In genomic region chr10:104128214-104128613, GRCh38 we compare ENCODE assay signal across 25 cellular contexts. TPM values are rescaled to one million over a fixed set of nuclear protein-coding genes. Genes with fewer than 3 reads are reported as not detected.
DNase-seq lines count a peak whose midpoint lies in the region; ATAC-seq, FAIRE-seq and TF ChIP-seq lines count a peak whose summit lies in the region.
"Had no signal": no experiment of that assay in that cellular context is flagged by ENCODE, and none has a peak within 500 bp of the region (broad histone marks: within the 10 kb centered on the region; RNA-seq: fewer than 3 reads in every experiment).

No MANE protein-coding gene starts in this region.

- no peak overlapping the region for H2AFZ ChIP-seq in keratinocyte (ENCODE audit: control insufficient read depth, low read length)

- H2AK5ac ChIP-seq in mesendoderm (ENCODE audit: low read length): no peak overlapping the region

- H3K36me3 ChIP-seq in keratinocyte (ENCODE audit: control insufficient read depth in 2 of 2, extremely low read depth in 1 of 2, insufficient read depth in 2 of 2, low read length in 2 of 2): no peaks in the 10 kb centered on the region
- no peaks in the 10 kb centered on the region for H3K36me3 ChIP-seq in mesendoderm (ENCODE audit: control insufficient read depth, insufficient read depth, low read length)
- H3K36me3 ChIP-seq: cardiac muscle cell, upper lobe of right lung had no signal

- H3K9me3 ChIP-seq in keratinocyte (ENCODE audit: control insufficient read depth, low read depth, low read length): no peaks in the 10 kb centered on the region
- H3K9me3 ChIP-seq: BLaER1 treated with 17β-estradiol and CSF1 and Interleukin-3, amounts not matched to agents 10 nM and 100 nM; Caco-2; upper lobe of right lung had no signal

- H3K4me3 ChIP-seq in keratinocyte (ENCODE audit: control insufficient read depth in 2 of 3, extremely low read depth in 1 of 3, insufficient read depth in 2 of 3, low read depth in 1 of 3, low read length in 3 of 3): no peak overlapping the region
- no peak overlapping the region for H3K4me3 ChIP-seq in mesendoderm (ENCODE audit: low read length)
- H3K4me3 ChIP-seq: BLaER1 treated with 17β-estradiol and CSF1 and Interleukin-3, amounts not matched to agents 10 nM and 100 nM; cardiac muscle cell; smooth muscle cell; upper lobe of right lung had no signal

- no peak overlapping the region for H3K18ac ChIP-seq in mesendoderm (ENCODE audit: low read length)

- dilution Hi-C loops in keratinocyte (cut with MboI; ENCODE audit: extremely low pct_ligation_motif_present, low sequenced_read_pairs): no loop called here

- H3K4me1 ChIP-seq in keratinocyte (ENCODE audit: control insufficient read depth, extremely low read depth, insufficient read depth, low read length): peaks cover 6% of the 10 kb centered on the region
- H3K4me1 ChIP-seq in mesendoderm (ENCODE audit: control insufficient read depth, low read depth, low read length): peaks cover 2% of the 10 kb centered on the region

- H3K9me1 ChIP-seq in keratinocyte (ENCODE audit: control insufficient read depth, extremely low read depth, insufficient read depth, low read length): no peaks in the 10 kb centered on the region

- H3K27ac ChIP-seq in keratinocyte (ENCODE audit: control insufficient read depth, insufficient read depth, low read length): no peak overlapping the region
- H3K27ac ChIP-seq in mesendoderm (ENCODE audit: low read depth, low read length): no peak overlapping the region
- H3K27ac ChIP-seq: BLaER1 treated with 17β-estradiol and CSF1 and Interleukin-3, amounts not matched to agents 10 nM and 100 nM; cardiac muscle cell; upper lobe of right lung had no signal

- no peaks in the 10 kb centered on the region for H3K79me1 ChIP-seq in mesendoderm (ENCODE audit: low read length)

- no peak overlapping the region for H3K27ac Mint-ChIP-seq in HFFc6
- H3K27ac Mint-ChIP-seq: activated CD4-positive, alpha-beta T cell treated with anti-CD3 and anti-CD28 coated beads, Interleukin-2, amount 10 ng/mL, durations not matched to agents 24 days and 14 days; endodermal cell; memory B cell; naive B cell had no signal

- H4K20me1 ChIP-seq in keratinocyte (ENCODE audit: control insufficient read depth, extremely low read depth, insufficient read depth, low read length): no peaks in the 10 kb centered on the region
- H4K20me1 ChIP-seq: BLaER1 treated with 17β-estradiol and CSF1 and Interleukin-3, amounts not matched to agents 10 nM and 100 nM had no signal

- H3K27me3 Mint-ChIP-seq in HFFc6 (ENCODE audit: insufficient read depth): peaks cover 3% of the 10 kb centered on the region

- no peak overlapping the region for H4K5ac ChIP-seq in mesendoderm (ENCODE audit: low read length)

- H3K4me1 Mint-ChIP-seq in HFFc6 (ENCODE audit: low read depth): peaks cover 13% of the 10 kb centered on the region
- H3K4me1 Mint-ChIP-seq: memory B cell had no signal

- DNase-seq in DMS53 (lab: John Stamatoyannopoulos, UW) (peak; percentile 46), HFFc6 (peak; percentile 16), astrocyte of the hippocampus (ENCODE audit: low read depth, low spot score) (peak; percentile 42), keratinocyte (ENCODE audit: low read depth, low spot score) (no peak), mesendoderm (no peak), T-helper 1 cell (no peak)
- DNase-seq: activated CD4-positive, alpha-beta T cell treated with anti-CD3 and anti-CD28 coated beads, Interleukin-2, amount 10 ng/mL, durations not matched to agents 24 days and 14 days; activated naive CD4-positive, alpha-beta T cell; activated T-cell treated with anti-CD3 and anti-CD28 coated beads, Interleukin-2, amount 50 U/mL, for 4 hours; Caco-2; left cardiac atrium; NCI-H524 treated with DMSO at 0.1 percent for 48 hours; occipital lobe; stimulated activated CD4-positive, alpha-beta T cell treated with anti-CD3 and anti-CD28 coated beads, Interleukin-2, amount 100 ng/mL, for 24 hours; upper lobe of right lung had no signal

- peaks cover 1% of the 10 kb centered on the region for H3K79me2 ChIP-seq in keratinocyte (ENCODE audit: control insufficient read depth, insufficient read depth, low read length)
- H3K79me2 ChIP-seq in mesendoderm (ENCODE audit: control insufficient read depth, insufficient read depth, low read length): no peaks in the 10 kb centered on the region

- no peak overlapping the region for H4K8ac ChIP-seq in mesendoderm (ENCODE audit: low read depth, low read length)

- no peak overlapping the region for H2BK15ac ChIP-seq in mesendoderm (replicated peaks; ENCODE audit: low read depth)

- H3K4me3 Mint-ChIP-seq in HFFc6: no peak overlapping the region
- H3K4me3 Mint-ChIP-seq: activated CD4-positive, alpha-beta T cell treated with anti-CD3 and anti-CD28 coated beads, Interleukin-2, amount 10 ng/mL, durations not matched to agents 24 days and 14 days; activated T-cell treated with anti-CD3 and anti-CD28 coated beads, Interleukin-2, amount 50 U/mL, for 4 hours; endodermal cell; memory B cell; naive B cell; stimulated activated effector memory CD8-positive, alpha-beta T cell treated with anti-CD3 and anti-CD28 coated beads, Interleukin-12 subunit alpha, Interleukin-12 subunit beta, amount 100 ng/mL, for 72 hours had no signal

- peak; percentile 64 for FAIRE-seq in keratinocyte (lab: Jason Lieb, UNC)

- H3K9ac ChIP-seq in keratinocyte (ENCODE audit: control insufficient read depth, extremely low read depth, insufficient read depth, low read length): no peak overlapping the region
- no peak overlapping the region for H3K9ac ChIP-seq in mesendoderm (ENCODE audit: low read length)
- H3K9ac ChIP-seq: BLaER1 treated with 17β-estradiol and CSF1 and Interleukin-3, amounts not matched to agents 10 nM and 100 nM had no signal

- no peak overlapping the region for H3K4me2 ChIP-seq in keratinocyte (ENCODE audit: control insufficient read depth, extremely low read depth, insufficient read depth, low read depth, low read length)
- no peak overlapping the region for H3K4me2 ChIP-seq in mesendoderm (ENCODE audit: low read length)
- H3K4me2 ChIP-seq: BLaER1 treated with 17β-estradiol and CSF1 and Interleukin-3, amounts not matched to agents 10 nM and 100 nM; smooth muscle cell had no signal

- H3K9me3 Mint-ChIP-seq in HFFc6: no peaks in the 10 kb centered on the region
- H3K9me3 Mint-ChIP-seq: activated CD4-positive, alpha-beta T cell treated with anti-CD3 and anti-CD28 coated beads, Interleukin-2, amount 10 ng/mL, durations not matched to agents 24 days and 14 days; activated T-cell treated with anti-CD3 and anti-CD28 coated beads, Interleukin-2, amount 50 U/mL, for 4 hours; endodermal cell; memory B cell; naive B cell; stimulated activated effector memory CD8-positive, alpha-beta T cell treated with anti-CD3 and anti-CD28 coated beads, Interleukin-12 subunit alpha, Interleukin-12 subunit beta, amount 100 ng/mL, for 72 hours had no signal

- H2BK5ac ChIP-seq in mesendoderm (ENCODE audit: low read length): no peak overlapping the region

- H3K56ac ChIP-seq in mesendoderm (ENCODE audit: low read length): no peak overlapping the region

- H3K23ac ChIP-seq in mesendoderm (ENCODE audit: low read length): no peak overlapping the region

- no peak overlapping the region for H3K4ac ChIP-seq in mesendoderm (ENCODE audit: low read depth, low read length)

- TF ChIP-seq CTCF in HFFc6 (IDR thresholded peaks at IDR 0.05): no peak
- TF ChIP-seq CTCF in keratinocyte (optimal IDR thresholded peaks at IDR 0.05 in 1 of 3, IDR thresholded peaks at IDR 0.05 in 1 of 3, conservative IDR thresholded peaks at IDR 0.05 in 1 of 3; ENCODE audit: extremely low read depth in 1 of 3, insufficient read depth in 2 of 3, low read length in 3 of 3): no peak

- no peaks in the 10 kb centered on the region for H3K27me3 ChIP-seq in keratinocyte (ENCODE audit: control insufficient read depth, extremely low read depth, insufficient read depth, low read length)
- no peaks in the 10 kb centered on the region for H3K27me3 ChIP-seq in mesendoderm (ENCODE audit: insufficient read depth, low read length, poor library complexity)
- H3K27me3 ChIP-seq: BLaER1 treated with 17β-estradiol and CSF1 and Interleukin-3, amounts not matched to agents 10 nM and 100 nM; cardiac muscle cell; upper lobe of right lung had no signal

- H3K36me3 Mint-ChIP-seq in HFFc6 (ENCODE audit: low read depth): no peaks in the 10 kb centered on the region; the same call in 1 of the 2 replicates

- no peak overlapping the region for H2BK120ac ChIP-seq in mesendoderm (ENCODE audit: low read depth, low read length)

- no CpG with 5 or more reads among the region's 2 CpGs for WGBS in mesendoderm (ENCODE audit: extremely low coverage, insufficient coverage, low lambda C conversion rate)

- no peak for ATAC-seq in HG02763 (IDR thresholded peaks at IDR 0.05; ENCODE audit: unreplicated experiment)
- no peak for ATAC-seq in HG02870 (IDR thresholded peaks at IDR 0.05; ENCODE audit: unreplicated experiment)
- ATAC-seq: activated T-cell treated with anti-CD3 and anti-CD28 coated beads, Interleukin-2, amount 50 U/mL, for 4 hours; upper lobe of right lung had no signal

RNA-seq across cellular contexts. Expression of gene SFR1, which starts 6.2 kb away (rescaled TPM):
- total RNA-seq in HFFc6 (2021; fragmentation: NEBNext Ultra II Directional; extraction: Animal tissue kit (Norgen Biotek cat#: 25700)): 1 to 10 TPM; 4.4 to 6.5 (median 5.7) TPM
- 6.1 to 10.9 TPM (median 10.4 TPM) in 3 replicates for polyA plus RNA-seq in keratinocyte
- 0.52 TPM for polyA plus RNA-seq in keratinocyte (2011; ENCODE audit: low read depth)
- polyA plus RNA-seq in keratinocyte (2011; cell fraction: cytosol; rRNA removed): 8.5 and 13.2 TPM in 2 replicates
- 8.1 and 11.3 TPM in 2 replicates for polyA plus RNA-seq in keratinocyte (2011; cell fraction: nucleus; rRNA removed)
- polyA plus RNA-seq in keratinocyte (2012; ENCODE audit: low replicate concordance): 2.9 and 10.3 TPM in 2 replicates
- polyA minus RNA-seq in keratinocyte: 1.4 to 4.9 TPM (median 2.2 TPM) in 3 replicates
- 4.8 TPM for polyA minus RNA-seq in keratinocyte (2011; cell fraction: cytosol; rRNA and poly(A)+ RNA removed)
- 0.95 and 3.3 TPM in 2 replicates for polyA minus RNA-seq in keratinocyte (2011; cell fraction: nucleus; rRNA and poly(A)+ RNA removed)
- 7.7 TPM for polyA plus RNA-seq in mesendoderm (2013, experiment 1 of 2)
- polyA plus RNA-seq in mesendoderm (2013, experiment 2 of 2): 7.5 TPM

RNA-seq across cellular contexts. Expression of gene COL17A1, which starts 42.5 kb away (rescaled TPM):
- 1 to 10 TPM in 2 of 6 experiments, under 1 TPM in 4; 0.23 to 1.5 (median 0.66) TPM for total RNA-seq in HFFc6 (2021; fragmentation: NEBNext Ultra II Directional; extraction: Animal tissue kit (Norgen Biotek cat#: 25700))
- polyA plus RNA-seq in keratinocyte: 2,386 to 3,374 TPM (median 2,587 TPM) in 3 replicates
- 1,575 TPM for polyA plus RNA-seq in keratinocyte (2011; ENCODE audit: low read depth)
- 607 and 731 TPM in 2 replicates for polyA plus RNA-seq in keratinocyte (2011; cell fraction: cytosol; rRNA removed)
- polyA plus RNA-seq in keratinocyte (2011; cell fraction: nucleus; rRNA removed): 5,094 and 5,558 TPM in 2 replicates
- polyA plus RNA-seq in keratinocyte (2012; ENCODE audit: low replicate concordance): 1,046 and 1,745 TPM in 2 replicates
- 1,846 to 2,703 TPM (median 1,967 TPM) in 3 replicates for polyA minus RNA-seq in keratinocyte
- 838 TPM for polyA minus RNA-seq in keratinocyte (2011; cell fraction: cytosol; rRNA and poly(A)+ RNA removed)
- 2,909 and 4,339 TPM in 2 replicates for polyA minus RNA-seq in keratinocyte (2011; cell fraction: nucleus; rRNA and poly(A)+ RNA removed)
- 3.7 TPM for polyA plus RNA-seq in mesendoderm (2013, experiment 1 of 2)
- polyA plus RNA-seq in mesendoderm (2013, experiment 2 of 2): 3.8 TPM
- total RNA-seq: activated CD4-positive, alpha-beta T cell treated with anti-CD3 and anti-CD28 coated beads, Interleukin-2, amount 10 ng/mL, durations not matched to agents 24 days and 14 days; cardiac muscle cell; occipital lobe; T-helper 2 cell treated with Interferon-gamma antibody and Interleukin-4, amounts not matched to agents 100 ng/mL and 5 ng/mL, for 36 hours had no signal

Comparison
In these comparisons a context has a peak if more than half of its experiments do, and no peak if none do; other contexts are left out.
1. DNase-seq: peak in DMS53 (single experiment), HFFc6 (single experiment) and astrocyte of the hippocampus (single experiment); none in keratinocyte (single experiment), mesendoderm (single experiment) and T-helper 1 cell (0 of 5).